Comparison of ENCODE assay signal across 11 cellular contexts in the genomic region with DNA sequence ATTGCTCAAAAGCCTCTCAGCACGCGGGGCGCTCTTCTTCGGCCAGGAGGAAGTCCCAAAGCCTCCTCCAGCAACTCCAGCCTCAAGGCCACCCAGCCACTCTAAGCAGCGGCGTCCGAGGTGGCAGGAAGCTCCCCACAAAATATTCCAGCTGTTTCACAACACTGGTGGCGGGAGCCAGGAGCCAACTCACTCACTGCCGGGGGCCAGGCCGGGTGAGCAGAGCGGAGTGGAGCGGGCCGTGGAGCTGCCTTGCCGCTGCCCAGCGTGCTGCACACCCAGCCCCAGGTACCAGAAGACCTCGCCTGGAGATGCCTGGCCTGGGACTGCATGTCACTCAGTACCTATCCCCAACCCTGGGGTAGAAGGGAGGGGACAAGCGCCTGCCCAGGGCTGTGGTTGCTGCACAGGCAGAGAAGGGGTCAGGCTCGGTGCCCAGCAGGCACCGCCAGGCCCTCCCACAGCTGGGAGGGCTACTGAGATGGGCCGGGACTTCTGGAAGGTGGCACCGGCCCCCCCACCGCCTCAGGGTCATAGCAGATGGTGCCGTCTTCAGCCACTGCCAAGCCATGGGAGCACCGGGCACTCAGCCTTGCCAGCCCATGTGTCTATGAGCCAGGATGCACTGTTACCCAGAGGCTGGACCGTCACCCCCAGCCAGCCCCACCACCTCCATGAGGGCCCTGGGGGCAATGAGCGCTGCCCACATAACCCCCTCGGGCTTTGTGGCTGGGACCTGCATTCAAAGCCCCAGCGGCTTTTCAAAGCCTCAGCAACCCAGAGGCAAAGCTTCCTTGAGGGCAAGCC. TPM values are rescaled to one million over a fixed set of nuclear protein-coding genes. Genes with fewer than 3 reads are reported as not detected.
DNase-seq lines count a peak whose midpoint lies in the region; ATAC-seq and TF ChIP-seq lines count a peak whose summit lies in the region.
"Had no signal": no experiment of that assay in that cellular context is flagged by ENCODE, and none has a peak within 500 bp of the region (broad histone marks: within the 10 kb centered on the region; RNA-seq: fewer than 3 reads in every experiment).

No MANE protein-coding gene starts in this region.

- DNase-seq in DMS 273 (lab: John Stamatoyannopoulos, UW; ENCODE audit: unreplicated experiment) = peak; percentile 34
- no peak for DNase-seq in DMS 273 treated with DMSO at 0.1 percent for 48 hours (lab: John Stamatoyannopoulos, UW)
- DNase-seq in fibroblast of pulmonary artery (ENCODE audit: low read depth) = peak; percentile 74
- peak; percentile 41 for DNase-seq in mucosa of gallbladder (ENCODE audit: low spot score)
- DNase-seq in NCI-H2171 (lab: John Stamatoyannopoulos, UW) = no peak
- DNase-seq in GM19238 (ENCODE audit: insufficient read length, low spot score) = no peak
- DNase-seq: Kasumi-1 had no signal

- no peak for TF ChIP-seq CTCF in fibroblast of pulmonary artery (IDR thresholded peaks at IDR 0.05; ENCODE audit: low read length, missing control alignments)

- H3K4me3 ChIP-seq in fibroblast of pulmonary artery (replicated peaks; ENCODE audit: low read depth, low read length) = no peak overlapping the region

- no peak for ATAC-seq in GM18517 (IDR thresholded peaks at IDR 0.05; ENCODE audit: unreplicated experiment)
- no peak for ATAC-seq in HG03135 (IDR thresholded peaks at IDR 0.05; ENCODE audit: unreplicated experiment)
- ATAC-seq: Panc1; stimulated activated memory B cell treated with anti-CD40 and anti-IgM and Interleukin-4, amounts not matched to agents 10 μg/mL and 1 μg/mL and 100 μg/mL, for 72 hours had no signal

RNA-seq across cellular contexts. Expression of gene MLLT1, which starts 59.2 kb away (rescaled TPM):
- total RNA-seq in mucosa of gallbladder = 67.5 TPM

Comparison
In these comparisons a context has a peak if more than half of its experiments do, and no peak if none do; other contexts are left out.
1. DNase-seq: peak in DMS 273 (single experiment), fibroblast of pulmonary artery (single experiment) and mucosa of gallbladder (single experiment); none in DMS 273 treated with DMSO at 0.1 percent for 48 hours (single experiment), NCI-H2171 (single experiment) and GM19238 (single experiment).